In genomic region chrX:2802376-2803090, GRCh38 we compare ENCODE assay signal across 3 cellular contexts. TPM values are rescaled to one million over a fixed set of nuclear protein-coding genes. Genes with fewer than 3 reads are reported as not detected.
"Had no signal": no experiment of that assay in that cellular context is flagged by ENCODE, and none has a peak within 500 bp of the region (broad histone marks: within the 10 kb centered on the region; RNA-seq: fewer than 3 reads in every experiment).

No MANE protein-coding gene starts in this region.

RNA-seq across cellular contexts. Expression of gene GYG2, which starts 26.2 kb away (rescaled TPM):
- total RNA-seq: activated CD4-positive, alpha-beta T cell treated with anti-CD3 and anti-CD28 coated beads, Interleukin-2, amount 10 ng/mL, durations not matched to agents 7 days and 5 days; naive thymus-derived CD4-positive, alpha-beta T cell; T-helper 1 cell treated with Interleukin-12 subunit alpha and Interleukin-12 subunit beta and Interleukin-4 antibody, amounts not matched to agents 30 ng/mL and 1 ng/mL, for 36 hours had no signal
- polyA plus RNA-seq: naive thymus-derived CD4-positive, alpha-beta T cell had no signal

RNA-seq across cellular contexts. Expression of gene XG, which starts 50.7 kb away (rescaled TPM):
- total RNA-seq: activated CD4-positive, alpha-beta T cell treated with anti-CD3 and anti-CD28 coated beads, Interleukin-2, amount 10 ng/mL, durations not matched to agents 7 days and 5 days had no signal
- polyA plus RNA-seq: naive thymus-derived CD4-positive, alpha-beta T cell had no signal
